ENCODE assay signal across 10 cellular contexts in genomic region chr12:107448198-107448597, GRCh38.
DNase-seq lines count a peak whose midpoint lies in the region; ATAC-seq and TF ChIP-seq lines count a peak whose summit lies in the region.
"Had no signal": no experiment of that assay in that cellular context is flagged by ENCODE, and none has a peak within 500 bp of the region (broad histone marks: within the 10 kb centered on the region; RNA-seq: fewer than 3 reads in every experiment).

No MANE protein-coding gene starts in this region.

- no peak overlapping the region for H3K4me3 ChIP-seq in BE2C (ENCODE audit: low read depth, low read length)
- H3K4me3 ChIP-seq in WERI-Rb-1 (ENCODE audit: low read depth, low read length): no peak overlapping the region

- no peak overlapping the region for H3K27ac ChIP-seq in WERI-Rb-1

- no peaks in the 10 kb centered on the region for H3K4me1 ChIP-seq in BE2C

- H3K36me3 ChIP-seq in BE2C (no peaks in the 10 kb centered on the region), WERI-Rb-1 (no peaks in the 10 kb centered on the region)

- H3K4me1 Mint-ChIP-seq in activated T-cell treated with anti-CD3 and anti-CD28 coated beads, Interleukin-2, amount 50 U/mL, for 4 hours (ENCODE audit: low read depth): peaks cover 10% of the 10 kb centered on the region

- no peak for ATAC-seq in GM21447 (IDR thresholded peaks at IDR 0.05; ENCODE audit: unreplicated experiment)
- ATAC-seq in activated T-cell treated with anti-CD3 and anti-CD28 coated beads, Interleukin-2, amount 50 U/mL, for 4 hours: no peak

- peaks cover 8% of the 10 kb centered on the region for H3K9me3 Mint-ChIP-seq in activated T-cell treated with anti-CD3 and anti-CD28 coated beads, Interleukin-2, amount 50 U/mL, for 4 hours

- H3K36me3 Mint-ChIP-seq in activated T-cell treated with anti-CD3 and anti-CD28 coated beads, Interleukin-2, amount 50 U/mL, for 4 hours (ENCODE audit: insufficient read depth): peaks cover 6% of the 10 kb centered on the region

- H3K27me3 ChIP-seq in BE2C (no peaks in the 10 kb centered on the region), WERI-Rb-1 (ENCODE audit: insufficient read depth, low read depth, severe bottlenecking) (no peaks in the 10 kb centered on the region)

- no peak overlapping the region for H3K4me3 Mint-ChIP-seq in activated T-cell treated with anti-CD3 and anti-CD28 coated beads, Interleukin-2, amount 50 U/mL, for 4 hours

- H3K27me3 Mint-ChIP-seq in activated T-cell treated with anti-CD3 and anti-CD28 coated beads, Interleukin-2, amount 50 U/mL, for 4 hours (ENCODE audit: low read depth): no peaks in the 10 kb centered on the region

- DNase-seq in BE2C (peak; percentile 55), GM20000 (ENCODE audit: low spot score) (no peak), WERI-Rb-1 (peak; percentile 59), left kidney (ENCODE audit: low read depth, low spot score) (peak; percentile 28), T-helper 2 cell (no peak)
- no peak for DNase-seq in activated naive CD4-positive, alpha-beta T cell treated with anti-CD3 and anti-CD28 coated beads, Interleukin-2, amount 50 U/mL, for 16 hours
- DNase-seq in activated T-cell treated with anti-CD3 and anti-CD28 coated beads, Interleukin-2, amount 50 U/mL, for 4 hours: no peak
- DNase-seq: activated naive CD4-positive, alpha-beta T cell; posterior cingulate gyrus had no signal

- TF ChIP-seq CTCF in BE2C (IDR thresholded peaks at IDR 0.05; ENCODE audit: low read depth, low read length): peak; percentile 74
- TF ChIP-seq CTCF in GM20000 (IDR thresholded peaks at IDR 0.05; ENCODE audit: extremely low read depth, missing control alignments): peak; percentile 24
- TF ChIP-seq CTCF in WERI-Rb-1 (IDR thresholded peaks at IDR 0.05; ENCODE audit: low read depth, low read length): peak; percentile 60

- H3K9me3 ChIP-seq in BE2C: no peaks in the 10 kb centered on the region
- peaks cover 4% of the 10 kb centered on the region for H3K9me3 ChIP-seq in WERI-Rb-1 (ENCODE audit: severe bottlenecking)

Comparison
In these comparisons a context has a peak if more than half of its experiments do, and no peak if none do; other contexts are left out.
1. DNase-seq: peak in BE2C (single experiment), WERI-Rb-1 (single experiment) and left kidney (single experiment); none in GM20000 (single experiment), activated naive CD4-positive, alpha-beta T cell treated with anti-CD3 and anti-CD28 coated beads, Interleukin-2, amount 50 U/mL, for 16 hours (single experiment), activated T-cell treated with anti-CD3 and anti-CD28 coated beads, Interleukin-2, amount 50 U/mL, for 4 hours (single experiment) and T-helper 2 cell (0 of 5).
2. CTCF ChIP-seq: peak in every context shown above with its lines; median percentile 74 in BE2C; 60 in WERI-Rb-1; 24 in GM20000.